ENCODE assay signal across 32 cellular contexts in genomic region chr6:29665942-29666825, GRCh38. TPM values are rescaled to one million over a fixed set of nuclear protein-coding genes. Genes with fewer than 3 reads are reported as not detected.
DNase-seq lines count a peak whose midpoint lies in the region; ATAC-seq and TF ChIP-seq lines count a peak whose summit lies in the region.
"Had no signal": no experiment of that assay in that cellular context is flagged by ENCODE, and none has a peak within 500 bp of the region (broad histone marks: within the 10 kb centered on the region; RNA-seq: fewer than 3 reads in every experiment).

No MANE protein-coding gene starts in this region.

- no peaks in the 10 kb centered on the region for H3K9me3 Mint-ChIP-seq in WTC11
- H3K9me3 Mint-ChIP-seq: activated CD8-positive, alpha-beta T cell treated with anti-CD3 and anti-CD28 coated beads for 36 hours; activated naive CD4-positive, alpha-beta T cell treated with anti-CD3 and anti-CD28 coated beads, Interleukin-2, amount 50 U/mL, for 24 hours; activated T-helper 2 cell treated with anti-CD3 and anti-CD28 coated beads, Interferon-gamma antibody, Interleukin-2, Interleukin-4, amounts not matched to agents 10 μg/mL and 5 μg/mL and 100 μg/mL, durations not matched to agents 14 hours and 24 hours and 36 hours; CD4-positive, alpha-beta memory T cell had no signal

- H3K9me3 ChIP-seq in right cardiac atrium (ENCODE audit: control insufficient read depth, low read length), result no peaks in the 10 kb centered on the region
- H3K9me3 ChIP-seq in iPS-20b (ENCODE audit: insufficient read depth, low read depth, low read length), result no peaks in the 10 kb centered on the region
- H3K9me3 ChIP-seq in upper lobe of right lung, result no peaks in the 10 kb centered on the region
- H3K9me3 ChIP-seq: breast epithelium, esophagus squamous epithelium, lower lobe of right lung, mucosa of descending colon, sigmoid colon, SK-N-SH, thoracic aorta had no signal

- peaks cover 73% of the 10 kb centered on the region for H3K4me1 Mint-ChIP-seq in WTC11
- H3K4me1 Mint-ChIP-seq: activated naive CD4-positive, alpha-beta T cell treated with anti-CD3 and anti-CD28 coated beads, Interleukin-2, amount 50 U/mL, for 24 hours; CD4-positive, alpha-beta memory T cell; T-helper 17 cell had no signal

- intact Hi-C loops in Right ventricle myocardium superior (cut with DNase I), result no loop called here
- intact Hi-C loops in right cardiac atrium (cut with DNase I), result no loop called here
- intact Hi-C loops in upper lobe of right lung (cut with DNase I), result no loop called here

- no peaks in the 10 kb centered on the region for H3K4me1 ChIP-seq in right cardiac atrium (ENCODE audit: control insufficient read depth, insufficient read depth, low read length)
- H3K4me1 ChIP-seq in iPS-20b (ENCODE audit: insufficient read depth, low read length), result peaks cover 46% of the 10 kb centered on the region
- H3K4me1 ChIP-seq in upper lobe of right lung, result no peaks in the 10 kb centered on the region
- H3K4me1 ChIP-seq: breast epithelium, lower lobe of right lung, sigmoid colon had no signal

- no peak for TF ChIP-seq CTCF in WTC11 (IDR thresholded peaks at IDR 0.05)
- no peak for TF ChIP-seq CTCF in upper lobe of right lung (IDR thresholded peaks at IDR 0.05)

- ATAC-seq in Right ventricle myocardium superior (ENCODE audit: poor library complexity), result peak; percentile 86
- ATAC-seq in right cardiac atrium, result no peak
- peak; percentile 13 for ATAC-seq in WTC11
- ATAC-seq in upper lobe of right lung, result peak; percentile 32
- ATAC-seq: activated CD8-positive, alpha-beta T cell treated with anti-CD3 and anti-CD28 coated beads for 36 hours; lower lobe of right lung; mucosa of descending colon; T-helper 17 cell had no signal

- 69% methylated on average over 8 of the region's 8 CpGs for WGBS in right cardiac atrium

- no peak overlapping the region for H3K27ac ChIP-seq in right cardiac atrium (ENCODE audit: low read length)
- peak overlapping the region; percentile 52 for H3K27ac ChIP-seq in iPS-20b (ENCODE audit: low read length)
- H3K27ac ChIP-seq in upper lobe of right lung, result no peak overlapping the region
- H3K27ac ChIP-seq: breast epithelium, esophagus squamous epithelium, lower lobe of right lung, RWPE1, sigmoid colon, thoracic aorta had no signal

- CTCF ChIA-PET in WTC11 (lab: Charles Lee), result interaction anchor here (0.5 to 2.9 kb wide), 12 partner anchors 12 to 169 kb away, joined by 3 to 107 read pairs (median 10); partner anchors contain the start of genes GABBR1 and ZFP57

- H3K27me3 Mint-ChIP-seq in WTC11 (ENCODE audit: low read depth), result peaks cover 23% of the 10 kb centered on the region

- no peak for DNase-seq in Right ventricle myocardium superior
- DNase-seq in right cardiac atrium, result no peak
- no peak for DNase-seq in WTC11 (ENCODE audit: low spot score)
- no peak for DNase-seq in upper lobe of right lung
- no peak for DNase-seq in activated CD4-positive, alpha-beta T cell treated with anti-CD3 and anti-CD28 coated beads for 48 hours
- no peak for DNase-seq in stimulated activated CD4-positive, alpha-beta T cell treated with anti-CD3 and anti-CD28 coated beads, Interleukin-2, amount 100 ng/mL, for 24 hours
- no peak for DNase-seq in NCI-H2227 treated with DMSO at 0.1 percent for 48 hours (lab: John Stamatoyannopoulos, UW)
- DNase-seq: activated CD4-positive, CD25-positive, alpha-beta regulatory T cell treated with anti-CD3 and anti-CD28 coated beads, Interleukin-2, amount 50 U/mL, for 72 hours; activated CD8-positive, alpha-beta T cell treated with anti-CD3 and anti-CD28 coated beads for 36 hours; CD4-positive, alpha-beta memory T cell; esophagus squamous epithelium; hippocampal formation; lower lobe of right lung; mucosa of descending colon; NCI-H2029; sigmoid colon; SK-N-SH; stimulated activated naive CD4-positive, alpha-beta T cell treated with Interleukin-2 at 50 U/mL for 16 hours; T-helper 17 cell had no signal

- H3K36me3 Mint-ChIP-seq in WTC11, result no peaks in the 10 kb centered on the region
- H3K36me3 Mint-ChIP-seq: activated naive CD4-positive, alpha-beta T cell treated with anti-CD3 and anti-CD28 coated beads, Interleukin-2, amount 50 U/mL, for 24 hours; CD4-positive, alpha-beta memory T cell had no signal

- H3K4me3 ChIP-seq in right cardiac atrium (ENCODE audit: low read length) (no peak overlapping the region), iPS-20b (ENCODE audit: low read length) (peak overlapping the region; percentile 28; the same call in 1 of the 2 replicates), upper lobe of right lung (no peak overlapping the region)
- H3K4me3 ChIP-seq: breast epithelium, esophagus squamous epithelium, lower lobe of right lung, mucosa of descending colon, sigmoid colon, thoracic aorta had no signal

- H3K4me3 Mint-ChIP-seq in WTC11, result peak overlapping the region; percentile 14
- H3K4me3 Mint-ChIP-seq: activated CD8-positive, alpha-beta T cell treated with anti-CD3 and anti-CD28 coated beads for 36 hours; activated naive CD4-positive, alpha-beta T cell treated with anti-CD3 and anti-CD28 coated beads, Interleukin-2, amount 50 U/mL, for 24 hours; CD4-positive, alpha-beta memory T cell; T-helper 17 cell had no signal

- H3K36me3 ChIP-seq in iPS-20b (ENCODE audit: insufficient read depth, low read depth, low read length), result no peaks in the 10 kb centered on the region
- H3K36me3 ChIP-seq in upper lobe of right lung, result no peaks in the 10 kb centered on the region
- H3K36me3 ChIP-seq: breast epithelium, esophagus squamous epithelium, lower lobe of right lung, sigmoid colon, thoracic aorta had no signal

- H3K27me3 ChIP-seq in right cardiac atrium (ENCODE audit: control insufficient read depth, insufficient read depth) (no peaks in the 10 kb centered on the region), iPS-20b (ENCODE audit: insufficient read depth, low read length) (no peaks in the 10 kb centered on the region), upper lobe of right lung (peaks cover 46% of the 10 kb centered on the region)

- H3K9ac ChIP-seq in iPS-20b (ENCODE audit: low read depth, low read length), result peak overlapping the region; percentile 48; the same call in 1 of the 2 replicates
- H3K9ac ChIP-seq: SK-N-SH had no signal

- peak overlapping the region; percentile 99 for H3K27ac Mint-ChIP-seq in WTC11
- H3K27ac Mint-ChIP-seq: activated CD8-positive, alpha-beta T cell treated with anti-CD3 and anti-CD28 coated beads for 36 hours; activated naive CD4-positive, alpha-beta T cell treated with anti-CD3 and anti-CD28 coated beads, Interleukin-2, amount 50 U/mL, for 24 hours; activated T-helper 2 cell treated with anti-CD3 and anti-CD28 coated beads, Interferon-gamma antibody, Interleukin-2, Interleukin-4, amounts not matched to agents 10 μg/mL and 5 μg/mL and 100 μg/mL, durations not matched to agents 14 hours and 24 hours and 36 hours; CD4-positive, alpha-beta memory T cell; T-helper 17 cell had no signal

- POLR2A ChIA-PET in WTC11 (lab: Charles Lee), result interaction anchor here (1.7 to 2.4 kb wide), 3 partner anchors 9 to 33 kb away, joined by 6 to 14 read pairs (median 6); partner anchors contain the start of gene GABBR1

TF ChIP-seq in WTC11, 78 proteins besides CTCF, POLR2A, EP300 and RAD21:
- TF ChIP-seq ESRRA (CRISPR knock-in tag; IDR thresholded peaks at IDR 0.05; ENCODE audit: borderline replicate concordance) (no peak), ZNF121 (CRISPR knock-in tag; IDR thresholded peaks at IDR 0.05) (peak; percentile 79), GTF2I (CRISPR knock-in tag; conservative IDR thresholded peaks at IDR 0.05) (0 out of 2 replicates have a peak, but pooled peaks have one; percentile 66), SMAD3 (CRISPR knock-in tag; IDR thresholded peaks at IDR 0.05; ENCODE audit: borderline replicate concordance) (no peak), ZNF425 (CRISPR knock-in tag; conservative IDR thresholded peaks at IDR 0.05) (0 out of 2 replicates have a peak, but pooled peaks have one; percentile 20)
- TF ChIP-seq, protein P1, sequence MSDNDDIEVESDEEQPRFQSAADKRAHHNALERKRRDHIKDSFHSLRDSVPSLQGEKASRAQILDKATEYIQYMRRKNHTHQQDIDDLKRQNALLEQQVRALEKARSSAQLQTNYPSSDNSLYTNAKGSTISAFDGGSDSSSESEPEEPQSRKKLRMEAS (CRISPR knock-in tag; IDR thresholded peaks at IDR 0.05), result 0 out of 2 replicates have a peak, but pooled peaks have one; percentile 5
TF ChIP-seq in WTC11: peak in this region for 4.

RNA-seq across cellular contexts. Expression of gene MOG, which starts 9.3 kb away (rescaled TPM):
- total RNA-seq in Right ventricle myocardium superior (10.3 TPM), right cardiac atrium (1 to 10 TPM; 1.5 to 2.6 (median 2.2) TPM), WTC11 (2021) (0.55 to 1.2 TPM (median 0.57 TPM) in 3 replicates), upper lobe of right lung (not detected)
- polyA plus RNA-seq in right cardiac atrium, result 4.8 TPM
- total RNA-seq: activated CD8-positive, alpha-beta T cell treated with anti-CD3 and anti-CD28 coated beads for 36 hours; activated T-helper 2 cell treated with anti-CD3 and anti-CD28 coated beads, Interferon-gamma antibody, Interleukin-2, Interleukin-4, amounts not matched to agents 10 μg/mL and 5 μg/mL and 100 μg/mL, durations not matched to agents 14 hours and 24 hours and 36 hours; breast epithelium; CD4-positive, alpha-beta memory T cell; Daoy; esophagus squamous epithelium; H4; lower lobe of right lung; M059J; mucosa of descending colon; OCI-LY7; sigmoid colon; T-helper 17 cell; thoracic aorta had no signal
- polyA plus RNA-seq: CD4-positive, alpha-beta memory T cell; keratinocyte; neural cell; SK-N-SH had no signal

RNA-seq across cellular contexts. Expression of gene ZFP57, which starts 14.8 kb away (rescaled TPM):
- not detected for total RNA-seq in Right ventricle myocardium superior
- 1 to 10 TPM in 1 of 4 donors, under 1 TPM in 3; 0.32 to 1.8 (median 0.44) TPM for total RNA-seq in right cardiac atrium
- polyA plus RNA-seq in right cardiac atrium, result 0.77 TPM
- 6.0 to 6.4 TPM (median 6.2 TPM) in 3 replicates for total RNA-seq in WTC11 (2021)
- not detected for total RNA-seq in upper lobe of right lung
- total RNA-seq: activated CD8-positive, alpha-beta T cell treated with anti-CD3 and anti-CD28 coated beads for 36 hours; CD4-positive, alpha-beta memory T cell; frontal cortex; H4; lower lobe of right lung; mucosa of descending colon; OCI-LY7; sigmoid colon had no signal
- polyA plus RNA-seq: neural cell, SK-N-SH had no signal

RNA-seq across cellular contexts. Expression of gene GABBR1, which starts 33.2 kb away (rescaled TPM):
- total RNA-seq in Right ventricle myocardium superior (18.4 TPM), right cardiac atrium (10 to 100 TPM; 34.8 to 40.0 (median 36.6) TPM), WTC11 (2021) (82.5 to 107 TPM (median 83.0 TPM) in 3 replicates), upper lobe of right lung (40.1 TPM)
- polyA plus RNA-seq in right cardiac atrium, result 37.5 TPM

RNA-seq across cellular contexts. Expression of gene HLA-F, which starts 57.0 kb away (rescaled TPM):
- total RNA-seq in Right ventricle myocardium superior (27.2 TPM), right cardiac atrium (10 to 100 TPM; 26.8 to 50.5 (median 46.6) TPM), WTC11 (2021) (7.5 to 11.8 TPM (median 11.2 TPM) in 3 replicates), upper lobe of right lung (157 TPM)
- 46.7 TPM for polyA plus RNA-seq in right cardiac atrium
- polyA plus RNA-seq: neural cell had no signal

Comparison
In these comparisons a context has a peak if more than half of its experiments do, and no peak if none do; other contexts are left out.
1. ATAC-seq: peak in Right ventricle myocardium superior (single experiment), WTC11 (single experiment) and upper lobe of right lung (single experiment); none in right cardiac atrium (0 of 2).